Comparison of ENCODE assay signal across 2 cellular contexts in the genomic region with DNA sequence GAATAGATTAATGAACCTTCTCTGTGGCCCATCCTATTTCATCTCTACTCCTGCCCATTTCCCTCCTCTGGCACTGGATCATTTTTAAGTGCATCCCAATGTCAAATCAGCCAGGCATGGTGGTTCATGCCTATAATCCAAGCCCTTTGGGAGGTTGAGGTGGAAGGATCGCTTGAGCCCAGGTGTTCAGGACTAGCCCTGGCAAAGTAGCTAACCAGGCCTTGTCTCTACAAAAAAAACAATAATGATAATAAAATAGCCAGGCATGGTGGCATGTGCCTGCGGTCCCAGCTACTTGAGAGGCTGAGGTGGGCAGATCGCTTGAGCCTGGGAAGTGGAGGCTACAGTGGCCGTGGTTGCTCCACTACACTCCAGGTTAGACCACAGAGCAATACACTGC.
TF ChIP-seq lines count a peak whose summit lies in the region.

No MANE protein-coding gene starts in this region.

TF ChIP-seq in SK-N-SH, 30 proteins besides CTCF, POLR2A, EP300 and RAD21 (continued from another document):
- no peak for TF ChIP-seq TAF1 (IDR thresholded peaks at IDR 0.05; ENCODE audit: borderline replicate concordance, low read depth, low read length)

TF ChIP-seq in SK-N-SH treated with all-trans-retinoic acid at 6 μM for 48 hours, 23 proteins besides CTCF, POLR2A, EP300 and RAD21 (continued from another document):
- TF ChIP-seq, protein P1, sequence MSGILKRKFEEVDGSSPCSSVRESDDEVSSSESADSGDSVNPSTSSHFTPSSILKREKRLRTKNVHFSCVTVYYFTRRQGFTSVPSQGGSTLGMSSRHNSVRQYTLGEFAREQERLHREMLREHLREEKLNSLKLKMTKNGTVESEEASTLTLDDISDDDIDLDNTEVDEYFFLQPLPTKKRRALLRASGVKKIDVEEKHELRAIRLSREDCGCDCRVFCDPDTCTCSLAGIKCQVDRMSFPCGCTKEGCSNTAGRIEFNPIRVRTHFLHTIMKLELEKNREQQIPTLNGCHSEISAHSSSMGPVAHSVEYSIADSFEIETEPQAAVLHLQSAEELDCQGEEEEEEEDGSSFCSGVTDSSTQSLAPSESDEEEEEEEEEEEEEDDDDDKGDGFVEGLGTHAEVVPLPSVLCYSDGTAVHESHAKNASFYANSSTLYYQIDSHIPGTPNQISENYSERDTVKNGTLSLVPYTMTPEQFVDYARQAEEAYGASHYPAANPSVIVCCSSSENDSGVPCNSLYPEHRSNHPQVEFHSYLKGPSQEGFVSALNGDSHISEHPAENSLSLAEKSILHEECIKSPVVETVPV (CRISPR knock-in tag; IDR thresholded peaks at IDR 0.05) = no peak
- TF ChIP-seq ZFP3 (CRISPR knock-in tag; IDR thresholded peaks at IDR 0.05) = no peak
- TF ChIP-seq ZNF565 (CRISPR knock-in tag; conservative IDR thresholded peaks at IDR 0.05; ENCODE audit: low read depth) = no peak
- no peak for TF ChIP-seq CSDC2 (CRISPR knock-in tag; IDR thresholded peaks at IDR 0.05)
- TF ChIP-seq PPARA (CRISPR knock-in tag; IDR thresholded peaks at IDR 0.05; ENCODE audit: borderline replicate concordance) = no peak
- no peak for TF ChIP-seq GLIS3 (CRISPR knock-in tag; IDR thresholded peaks at IDR 0.05)
